14 cellular contexts compared by ENCODE assay signal in genomic region chr16:4496305-4496704, GRCh38. TPM values are rescaled to one million over a fixed set of nuclear protein-coding genes. Genes with fewer than 3 reads are reported as not detected.
A peak's percentile ranks its signal among the peaks of the same experiment; 100 is the strongest.
DNase-seq lines count a peak whose midpoint lies in the region; ATAC-seq and TF ChIP-seq lines count a peak whose summit lies in the region.
"Had no signal": no experiment of that assay in that cellular context is flagged by ENCODE, and none has a peak within 500 bp of the region (broad histone marks: within the 10 kb centered on the region; RNA-seq: fewer than 3 reads in every experiment).

No MANE protein-coding gene starts in this region.

- BruUV-seq in Calu3 (replicated peaks; lab: Mats Ljungman, UMichigan) (no TSS peak), IMR-90 (replicated peaks; lab: Mats Ljungman, UMichigan) (no TSS peak), mammary epithelial cell (replicated peaks; lab: Mats Ljungman, UMichigan) (no TSS peak)

- peak overlapping the region; percentile 14; the same call in 1 of the 2 replicates for H4K5ac ChIP-seq in IMR-90 (ENCODE audit: low read depth, low read length)

- H4K20me1 ChIP-seq in IMR-90 (ENCODE audit: insufficient read depth, low read length) (peaks cover 8% of the 10 kb centered on the region; the same call in 1 of the 2 replicates), mammary epithelial cell (ENCODE audit: insufficient read depth, low read length) (no peaks in the 10 kb centered on the region)

- dilution Hi-C loops in IMR-90 (cut with HindIII; ENCODE audit: low sequenced_read_pairs, unreplicated experiment) = no loop called here
- dilution Hi-C loops in mammary epithelial cell (cut with HindIII; ENCODE audit: low sequenced_read_pairs) = no loop called here

- peak overlapping the region; percentile 55 for H3K27ac ChIP-seq in IMR-90 (ENCODE audit: insufficient read depth, low read length)
- peak overlapping the region; percentile 72 for H3K27ac ChIP-seq in mammary epithelial cell (ENCODE audit: insufficient read depth, low read depth, low read length)

- H3K27me3 ChIP-seq in IMR-90 (ENCODE audit: control insufficient read depth, insufficient read depth, low read length) = no peaks in the 10 kb centered on the region
- no peaks in the 10 kb centered on the region for H3K27me3 ChIP-seq in mammary epithelial cell (ENCODE audit: insufficient read depth, low read length)
- H3K27me3 ChIP-seq: spleen had no signal

- CTCF ChIA-PET in Calu3 (lab: Charles Lee) = interaction anchor here (0.6 to 1.4 kb wide), 2 partner anchors 10 to 228 kb away, joined by 3 read pairs; no protein-coding TSS in a partner anchor
- CTCF ChIA-PET in IMR-90 (lab: Yijun Ruan, JAX) = interaction anchor here (1.0 kb wide), 1 partner anchor 20 kb away, joined by 4 read pairs; the partner anchor contains the start of gene HMOX2
- CTCF ChIA-PET in mammary epithelial cell (lab: Charles Lee; ENCODE audit: low non-redundant PET) = no interaction called here

- H3K9ac ChIP-seq in IMR-90 (ENCODE audit: low read depth, low read length) = no peak overlapping the region
- H3K9ac ChIP-seq in mammary epithelial cell (ENCODE audit: insufficient read depth, low read length) = no peak overlapping the region

- peak overlapping the region; percentile 81 for H3K4ac ChIP-seq in IMR-90 (ENCODE audit: low read depth, low read length)

- peak; percentile 58 for ATAC-seq in IMR-90 (ENCODE audit: low read depth)
- ATAC-seq in natural killer cell = no peak
- no peak for ATAC-seq in GM18870 (IDR thresholded peaks at IDR 0.05; ENCODE audit: unreplicated experiment)

- TF ChIP-seq POLR2A in IMR-90 (IDR thresholded peaks at IDR 0.05; ENCODE audit: low read depth, low read length) = no peak
- no peak for TF ChIP-seq POLR2A in erythroblast (IDR thresholded peaks at IDR 0.05; ENCODE audit: low read length)

- H3K56ac ChIP-seq in IMR-90 (ENCODE audit: extremely low read depth, insufficient read depth, low read length) = no peak overlapping the region

- peak; percentile 28 for DNase-seq in Calu3
- peak; percentile 85 for DNase-seq in IMR-90
- DNase-seq in mammary epithelial cell = peak; percentile 71
- no peak for DNase-seq in natural killer cell
- no peak for DNase-seq in erythroblast (lab: John Stamatoyannopoulos, UW)
- DNase-seq in NCI-H748 (lab: John Stamatoyannopoulos, UW; ENCODE audit: unreplicated experiment) = no peak
- DNase-seq: activated CD4-positive, alpha-beta T cell treated with anti-CD3 and anti-CD28 coated beads, Interleukin-2, amount 50 U/mL, for 48 hours; endodermal cell; NCI-H1417 treated with DMSO at 0.1 percent for 48 hours; spleen; stimulated activated CD8-positive, alpha-beta memory T cell treated with anti-CD3 and anti-CD28 coated beads, Interleukin-4, amount 100 ng/mL, for 48 hours had no signal

- H2BK120ac ChIP-seq in IMR-90 (ENCODE audit: low read depth, low read length) = peak overlapping the region; percentile 56

- H3K36me3 ChIP-seq in IMR-90 (ENCODE audit: control insufficient read depth, insufficient read depth, low read length) (no peaks in the 10 kb centered on the region; the same call in 1 of the 2 replicates), mammary epithelial cell (ENCODE audit: insufficient read depth, low read length) (peaks cover 3% of the 10 kb centered on the region)

- H3K4me1 ChIP-seq in IMR-90 (ENCODE audit: control insufficient read depth, insufficient read depth, low read length) (peaks cover 22% of the 10 kb centered on the region), mammary epithelial cell (ENCODE audit: insufficient read depth, low read length) (peaks cover 67% of the 10 kb centered on the region)

- peak overlapping the region; percentile 69 for H3K23ac ChIP-seq in IMR-90 (ENCODE audit: low read depth, low read length)

- peak overlapping the region; percentile 95 for H2BK5ac ChIP-seq in IMR-90 (ENCODE audit: low read depth, low read length, poor library complexity, severe bottlenecking)

- peaks cover 24% of the 10 kb centered on the region for H3K9me1 ChIP-seq in IMR-90 (ENCODE audit: insufficient read depth, low read length)

- in situ Hi-C loops in IMR-90 (cut with MboI; ENCODE audit: low sequenced_read_pairs) = no loop called here
- in situ Hi-C loops in mammary epithelial cell (cut with MboI; ENCODE audit: low sequenced_read_pairs in 2 of 2) = no loop called here

- peak overlapping the region in 1 of 2 experiments; percentile 80; a peak in 1 of 4 replicates for H4K8ac ChIP-seq in IMR-90 (ENCODE audit: low read depth in 2 of 2, low read length in 2 of 2)

- H3K4me3 Mint-ChIP-seq in Calu3 (ENCODE audit: low read depth, unreplicated experiment) = peak overlapping the region; percentile 26
- H3K4me3 Mint-ChIP-seq in natural killer cell = no peak overlapping the region
- H3K4me3 Mint-ChIP-seq: endodermal cell, nephron had no signal

- H3K27me3 Mint-ChIP-seq in Calu3 (ENCODE audit: unreplicated experiment) (no peaks in the 10 kb centered on the region), natural killer cell (ENCODE audit: low read depth in 2 of 2) (no peaks in the 10 kb centered on the region)

- H3K9me3 Mint-ChIP-seq in Calu3 (ENCODE audit: low read depth, unreplicated experiment) (no peaks in the 10 kb centered on the region), natural killer cell (no peaks in the 10 kb centered on the region)
- H3K9me3 Mint-ChIP-seq: endodermal cell, nephron had no signal

- POLR2A ChIA-PET in IMR-90 (lab: Charles Lee; ENCODE audit: unreplicated experiment) = no interaction called here

- H3K9me3 ChIP-seq in IMR-90 (ENCODE audit: control insufficient read depth, insufficient read depth, low read length) (no peaks in the 10 kb centered on the region), mammary epithelial cell (replicated peaks; ENCODE audit: insufficient read depth, low read length) (no peaks in the 10 kb centered on the region)
- H3K9me3 ChIP-seq: spleen had no signal

- peaks cover 29 to 89% of the 10 kb centered on the region in 2 experiments; a peak in 3 of 4 replicates for H3K79me1 ChIP-seq in IMR-90 (ENCODE audit: low read depth in 1 of 2, low read length in 2 of 2)

- H4K91ac ChIP-seq in IMR-90 (ENCODE audit: insufficient read depth, low read depth, low read length) = peak overlapping the region; percentile 49; the same call in 1 of the 2 replicates

- H3K4me3 ChIP-seq in IMR-90 (ENCODE audit: insufficient read depth, low read depth, low read length) = no peak overlapping the region
- H3K4me3 ChIP-seq in mammary epithelial cell (replicated peaks in 1 of 3; ENCODE audit: insufficient read depth in 1 of 3, low read depth in 2 of 3, low read length in 3 of 3) = no peak overlapping the region
- H3K4me3 ChIP-seq: spleen had no signal

- H3K36me3 Mint-ChIP-seq in Calu3 (ENCODE audit: insufficient read depth, unreplicated experiment) (peaks cover 13% of the 10 kb centered on the region), natural killer cell (no peaks in the 10 kb centered on the region)

- H2AFZ ChIP-seq in IMR-90 (replicated peaks; ENCODE audit: low read length, poor library complexity) = no peak overlapping the region
- no peak overlapping the region for H2AFZ ChIP-seq in mammary epithelial cell (ENCODE audit: low read depth, low read length)

- H3K27ac Mint-ChIP-seq in Calu3 (ENCODE audit: unreplicated experiment) (peak overlapping the region; percentile 58), natural killer cell (peak overlapping the region; percentile 78 to 88)
- H3K27ac Mint-ChIP-seq: endodermal cell, nephron had no signal

- H3K18ac ChIP-seq in IMR-90 (ENCODE audit: low read depth, low read length) = peak overlapping the region; percentile 35; the same call in 1 of the 2 replicates

- WGBS in IMR-90 (ENCODE audit: extremely low coverage in 2 of 2, insufficient read length in 1 of 2), 2 experiments = no CpG with 5 or more reads among the region's 4 CpGs
- WGBS in mammary epithelial cell (ENCODE audit: low coverage, missing lambda C conversion rate) = 49% methylated on average over 4 of the region's 4 CpGs

- peak overlapping the region; percentile 1; the same call in 1 of the 2 replicates for H3K4me2 ChIP-seq in IMR-90 (ENCODE audit: low read depth, low read length)
- H3K4me2 ChIP-seq in mammary epithelial cell (ENCODE audit: insufficient read depth, low read depth, low read length) = peak overlapping the region; percentile 15

- H3K79me2 ChIP-seq in mammary epithelial cell (ENCODE audit: insufficient read depth, low read length) = peaks cover 80% of the 10 kb centered on the region

- H3K14ac ChIP-seq in IMR-90 (replicated peaks; ENCODE audit: low read depth, low read length) = peak overlapping the region; percentile 31; the same call in 1 of the 2 replicates

- peak overlapping the region; percentile 68; the same call in 1 of the 2 replicates for H2BK20ac ChIP-seq in IMR-90 (ENCODE audit: low read depth, low read length)

- TF ChIP-seq CTCF in Calu3 (IDR thresholded peaks at IDR 0.05; ENCODE audit: unreplicated experiment) (no peak), IMR-90 (conservative IDR thresholded peaks at IDR 0.05; ENCODE audit: low read depth, low read length) (no peak), mammary epithelial cell (conservative IDR thresholded peaks at IDR 0.05 in 1 of 2, IDR thresholded peaks at IDR 0.05 in 1 of 2; ENCODE audit: extremely low read depth in 1 of 2, insufficient read depth in 1 of 2, low read depth in 1 of 2, low read length in 2 of 2) (no peak), natural killer cell (IDR thresholded peaks at IDR 0.05) (no peak)

- H2AK5ac ChIP-seq in IMR-90 (ENCODE audit: low read depth, low read length) = peak overlapping the region; percentile 84; the same call in 1 of the 2 replicates

- intact Hi-C loops in Calu3 (cut with micrococcal nuclease; ENCODE audit: unreplicated experiment) (no loop called here), IMR-90 (cut with micrococcal nuclease) (no loop called here), mammary epithelial cell (cut with micrococcal nuclease) (no loop called here), natural killer cell (cut with micrococcal nuclease) (no loop called here)

- TF ChIP-seq RAD21 in IMR-90 (IDR thresholded peaks at IDR 0.05; ENCODE audit: low read length) = no peak

- H2BK15ac ChIP-seq in IMR-90 (ENCODE audit: low read depth, low read length) = no peak overlapping the region

- H2AK9ac ChIP-seq in IMR-90 (replicated peaks; ENCODE audit: low read depth, low read length, poor library complexity) = no peak overlapping the region

- H3K4me1 Mint-ChIP-seq in Calu3 (ENCODE audit: low read depth, unreplicated experiment) (peaks cover 77% of the 10 kb centered on the region), natural killer cell (peaks cover 57 to 64% of the 10 kb centered on the region in 2 donors)

RNA-seq across cellular contexts. Expression of gene HMOX2, which starts 20.1 kb away (rescaled TPM):
- total RNA-seq in Calu3 (2022) (79.2 and 103 TPM in 2 replicates), IMR-90 (2012; rRNA removed) (91.1 and 98.8 TPM in 2 replicates), mammary epithelial cell (10 to 100 TPM; 55.8 to 98.4 TPM), natural killer cell (100 to 1,000 TPM in 1 of 3 donors, 10 to 100 TPM in 2; 66.0 to 104 (median 77.3) TPM)
- polyA plus RNA-seq in IMR-90 (2012; rRNA removed) (93.9 and 109 TPM in 2 replicates), mammary epithelial cell (113 TPM)
- polyA plus RNA-seq in IMR-90 (2012; cell fraction: cytosol; rRNA removed) = 80.5 and 83.7 TPM in 2 replicates
- polyA plus RNA-seq in IMR-90 (2012; cell fraction: nucleus; rRNA removed; ENCODE audit: low replicate concordance) = 50.5 and 52.2 TPM in 2 replicates
- polyA minus RNA-seq in mammary epithelial cell = 96.6 TPM

RNA-seq across cellular contexts. Expression of gene NMRAL1, which starts 21.9 kb away (rescaled TPM):
- total RNA-seq in Calu3 (2022) (101 and 118 TPM in 2 replicates), IMR-90 (2012; rRNA removed) (67.6 and 73.6 TPM in 2 replicates), mammary epithelial cell (10 to 100 TPM; 55.7 to 62.8 TPM), natural killer cell (10 to 100 TPM; 66.6 to 71.2 (median 69.8) TPM)
- polyA plus RNA-seq in IMR-90 (2012; rRNA removed) (48.6 and 52.4 TPM in 2 replicates), mammary epithelial cell (81.2 TPM)
- polyA plus RNA-seq in IMR-90 (2012; cell fraction: cytosol; rRNA removed) = 62.4 and 64.5 TPM in 2 replicates
- 50.0 and 61.0 TPM in 2 replicates for polyA plus RNA-seq in IMR-90 (2012; cell fraction: nucleus; rRNA removed; ENCODE audit: low replicate concordance)
- 62.6 TPM for polyA minus RNA-seq in mammary epithelial cell

RNA-seq across cellular contexts. Expression of gene CDIP1, which starts 42.3 kb away (rescaled TPM):
- 6.2 and 7.9 TPM in 2 replicates for total RNA-seq in Calu3 (2022)
- 4.2 and 4.8 TPM in 2 replicates for total RNA-seq in IMR-90 (2012; rRNA removed)
- polyA plus RNA-seq in IMR-90 (2012; rRNA removed) = 14.6 and 15.8 TPM in 2 replicates
- 16.9 and 19.7 TPM in 2 replicates for polyA plus RNA-seq in IMR-90 (2012; cell fraction: cytosol; rRNA removed)
- polyA plus RNA-seq in IMR-90 (2012; cell fraction: nucleus; rRNA removed; ENCODE audit: low replicate concordance) = 14.2 and 20.5 TPM in 2 replicates
- 10 to 100 TPM; 63.3 to 81.8 TPM for total RNA-seq in mammary epithelial cell
- 56.7 TPM for polyA plus RNA-seq in mammary epithelial cell
- 82.2 TPM for polyA minus RNA-seq in mammary epithelial cell
- total RNA-seq in natural killer cell = 10 to 100 TPM; 35.2 to 49.2 (median 37.9) TPM

RNA-seq across cellular contexts. Expression of gene C16orf96, which starts 59.8 kb away (rescaled TPM):
- total RNA-seq in Calu3 (2022) (not detected in 2 replicates), IMR-90 (2012; rRNA removed) (not detected in 2 replicates), mammary epithelial cell (under 1 TPM in 1 of 2 donors, not detected in 1; 0.17 TPM), natural killer cell (under 1 TPM; 0.35 to 0.61 (median 0.43) TPM)
- polyA plus RNA-seq in IMR-90 (2012; rRNA removed) (not detected in 2 replicates), mammary epithelial cell (not detected)
- polyA plus RNA-seq in IMR-90 (2012; cell fraction: cytosol; rRNA removed) = not detected in 2 replicates
- polyA plus RNA-seq in IMR-90 (2012; cell fraction: nucleus; rRNA removed; ENCODE audit: low replicate concordance) = 0.01 TPM in 1 of 2 replicates, not detected in the other
- polyA minus RNA-seq in mammary epithelial cell = not detected
- polyA plus RNA-seq: aorta had no signal

Comparison
In these comparisons a context has a peak if more than half of its experiments do, and no peak if none do; other contexts are left out.
1. DNase-seq: peak in Calu3 (single experiment), IMR-90 (single experiment) and mammary epithelial cell (single experiment); none in natural killer cell (single experiment), erythroblast (0 of 2) and NCI-H748 (single experiment).